ENCODE assay signal across 13 cellular contexts in the genomic region with DNA sequence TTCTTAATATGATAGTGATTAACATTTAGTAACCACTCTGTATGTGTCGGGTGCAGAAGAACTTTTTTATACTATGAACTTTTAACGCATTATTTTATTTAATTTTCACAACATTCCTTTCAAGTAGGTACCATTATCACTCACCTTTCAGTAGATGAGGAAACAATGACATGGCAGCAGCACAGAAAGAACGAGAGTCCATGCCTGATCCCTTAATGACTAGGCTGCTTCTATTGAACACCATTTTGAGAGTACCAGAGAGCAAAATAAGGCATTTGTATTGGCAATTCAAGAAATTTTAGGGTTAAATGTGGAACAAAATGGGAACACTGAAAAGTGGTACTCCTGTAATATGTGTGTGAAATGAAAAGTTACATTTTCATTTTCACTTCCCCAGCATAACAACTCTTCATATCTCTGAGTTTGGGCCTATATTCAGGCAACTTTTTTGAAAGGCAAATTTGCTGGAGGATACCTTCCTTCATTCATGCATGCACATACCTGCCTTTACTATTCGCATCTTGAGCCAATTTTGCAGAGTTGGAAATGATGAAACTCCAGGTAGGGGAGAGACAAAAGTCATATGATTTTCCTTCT. TPM values are rescaled to one million over a fixed set of nuclear protein-coding genes. Genes with fewer than 3 reads are reported as not detected.
DNase-seq lines count a peak whose midpoint lies in the region; ATAC-seq, FAIRE-seq and TF ChIP-seq lines count a peak whose summit lies in the region.
"Had no signal": no experiment of that assay in that cellular context is flagged by ENCODE, and none has a peak within 500 bp of the region (broad histone marks: within the 10 kb centered on the region; RNA-seq: fewer than 3 reads in every experiment).

No MANE protein-coding gene starts in this region.

- FAIRE-seq in GM12891 (lab: Jason Lieb, UNC) = peak; percentile 64

- DNase-seq in GM12891 (ENCODE audit: insufficient read length, low spot score) = no peak
- peak; percentile 19 for DNase-seq in MV-4-11 (lab: John Stamatoyannopoulos, UW)
- DNase-seq in glutamatergic neuron = no peak
- no peak for DNase-seq in testis
- no peak for DNase-seq in NCI-H2171 (lab: John Stamatoyannopoulos, UW)
- DNase-seq in left cardiac atrium = no peak
- DNase-seq: activated CD4-positive, alpha-beta T cell treated with anti-CD3 and anti-CD28 coated beads, Interleukin-2, amount 50 U/mL, for 1 hour; NCI-H187; PC-9; stimulated activated CD4-positive, alpha-beta T cell treated with anti-CD3 and anti-CD28 coated beads, Interleukin-15, amount 100 ng/mL, for 24 hours had no signal

- H3K36me3 ChIP-seq in testis (ENCODE audit: low read depth, missing control alignments) = no peaks in the 10 kb centered on the region

- WGBS in testis, 2 donors = 88 to 93% methylated on average over 4 of the region's 4 CpGs

- no peaks in the 10 kb centered on the region for H3K4me1 Mint-ChIP-seq in glutamatergic neuron (ENCODE audit: low read depth, unreplicated experiment)

- intact Hi-C loops in testis (cut with DNase I; ENCODE audit: low total_unique reads) = no loop called here
- intact Hi-C loops in left cardiac atrium (cut with DNase I) = no loop called here

- H3K4me3 ChIP-seq in testis = no peak overlapping the region
- H3K4me3 ChIP-seq: PC-9 had no signal

- no peaks in the 10 kb centered on the region for H3K27me3 Mint-ChIP-seq in glutamatergic neuron (ENCODE audit: unreplicated experiment)

- ATAC-seq in GM19324 (IDR thresholded peaks at IDR 0.05; ENCODE audit: low FRiP score, unreplicated experiment) (peak; percentile 79), HG02798 (IDR thresholded peaks at IDR 0.05; ENCODE audit: poor library complexity, unreplicated experiment) (peak; percentile 80), left cardiac atrium (no peak)

- peaks cover 16% of the 10 kb centered on the region for H3K4me1 ChIP-seq in testis

- H3K4me3 Mint-ChIP-seq in glutamatergic neuron (ENCODE audit: unreplicated experiment) = no peak overlapping the region

- no peak for TF ChIP-seq POLR2A in GM12891 (IDR thresholded peaks at IDR 0.05; ENCODE audit: low read depth, low read length)
- TF ChIP-seq POLR2A in testis (IDR thresholded peaks at IDR 0.05) = no peak

- H3K27ac ChIP-seq in testis = peak overlapping the region in 1 of 2 donors; percentile 28
- H3K27ac ChIP-seq: PC-9 had no signal

- H3K9me3 ChIP-seq in testis = no peaks in the 10 kb centered on the region

- H3K27me3 ChIP-seq in testis = no peaks in the 10 kb centered on the region

- TF ChIP-seq CTCF in glutamatergic neuron (IDR thresholded peaks at IDR 0.05; ENCODE audit: partially characterized antibody, unreplicated experiment) = no peak
- TF ChIP-seq CTCF in testis (IDR thresholded peaks at IDR 0.05) = no peak

- H3K27ac Mint-ChIP-seq in glutamatergic neuron (ENCODE audit: unreplicated experiment) = no peak overlapping the region

- H3K9me3 Mint-ChIP-seq in glutamatergic neuron (ENCODE audit: unreplicated experiment) = no peaks in the 10 kb centered on the region

- no peaks in the 10 kb centered on the region for H3K36me3 Mint-ChIP-seq in glutamatergic neuron (ENCODE audit: unreplicated experiment)

TF ChIP-seq in GM12891, 5 proteins besides CTCF, POLR2A, EP300 and RAD21:
- TF ChIP-seq PAX5 (IDR thresholded peaks at IDR 0.05; ENCODE audit: insufficient read depth, low read length, severe bottlenecking) = no peak
- peak; percentile 74 for TF ChIP-seq SPI1 (IDR thresholded peaks at IDR 0.05; ENCODE audit: low read depth, low read length)
- no peak for TF ChIP-seq POU2F2 (IDR thresholded peaks at IDR 0.05; ENCODE audit: low read depth, low read length)

RNA-seq across cellular contexts. Expression of a gene that starts 12.8 kb away (rescaled TPM):
- polyA plus RNA-seq in GM12891 (2012; ENCODE audit: low read depth, missing spikeins) = 0.04 TPM
- total RNA-seq in glutamatergic neuron (ENCODE audit: unreplicated experiment) = 6.3 TPM
- total RNA-seq in testis = 10 to 100 TPM; 49.1 to 59.6 TPM
- polyA plus RNA-seq in testis (ENCODE audit: insufficient read depth, low read depth, low replicate concordance) = 9.3 TPM
- total RNA-seq in left cardiac atrium = 10 to 100 TPM in 1 of 2 donors, 1 to 10 TPM in 1; 9.9 to 49.9 TPM
- total RNA-seq: epithelial cell of proximal tubule, PC-9 had no signal

Comparison
In these comparisons a context has a peak if more than half of its experiments do, and no peak if none do; other contexts are left out.
1. ATAC-seq: peak in GM19324 (single experiment) and HG02798 (single experiment); none in left cardiac atrium (0 of 2).